14 cellular contexts compared by ENCODE assay signal in genomic region chr2:219510512-219511135, GRCh38. TPM values are rescaled to one million over a fixed set of nuclear protein-coding genes. Genes with fewer than 3 reads are reported as not detected.
DNase-seq lines count a peak whose midpoint lies in the region; ATAC-seq, FAIRE-seq and TF ChIP-seq lines count a peak whose summit lies in the region.
"Had no signal": no experiment of that assay in that cellular context is flagged by ENCODE, and none has a peak within 500 bp of the region (broad histone marks: within the 10 kb centered on the region; RNA-seq: fewer than 3 reads in every experiment).

No MANE protein-coding gene starts in this region.

- H3K4me1 Mint-ChIP-seq in astrocyte (ENCODE audit: low read depth, unreplicated experiment) = peaks cover 17% of the 10 kb centered on the region
- peaks cover 22% of the 10 kb centered on the region for H3K4me1 Mint-ChIP-seq in memory B cell

- WGBS in heart right ventricle, 2 donors = 28 to 40% methylated on average over 22 of the region's 22 CpGs

- peaks cover 8% of the 10 kb centered on the region for H4K20me1 ChIP-seq in astrocyte (ENCODE audit: insufficient read depth, low read length)

- H3K9me3 ChIP-seq in cardiac muscle cell (ENCODE audit: low read depth) = no peaks in the 10 kb centered on the region
- H3K9me3 ChIP-seq in heart right ventricle = no peaks in the 10 kb centered on the region
- no peaks in the 10 kb centered on the region for H3K9me3 ChIP-seq in astrocyte (ENCODE audit: insufficient read depth, low read depth, low read length)
- no peaks in the 10 kb centered on the region for H3K9me3 ChIP-seq in vagina
- H3K9me3 ChIP-seq: MG63, transverse colon had no signal

- H3K4me3 ChIP-seq in cardiac muscle cell = no peak overlapping the region
- peak overlapping the region in 1 of 10 donors; percentile 32 for H3K4me3 ChIP-seq in heart right ventricle
- H3K4me3 ChIP-seq in astrocyte (ENCODE audit: insufficient read depth, low read depth, low read length) = no peak overlapping the region
- H3K4me3 ChIP-seq in vagina = no peak overlapping the region

- DNase-seq in cardiac muscle cell (ENCODE audit: low read depth in 1 of 2, low spot score in 1 of 2) (no peak), heart right ventricle (no peak), astrocyte (ENCODE audit: low read depth) (no peak), memory B cell (ENCODE audit: low spot score in 2 of 2) (no peak), vagina (ENCODE audit: extremely low spot score in 2 of 2) (no peak), UCSD-AML1 (lab: John Stamatoyannopoulos, UW; ENCODE audit: unreplicated experiment) (no peak), retina (no peak), NCI-H1694 treated with DMSO at 0.1 percent for 48 hours (lab: John Stamatoyannopoulos, UW) (no peak)
- DNase-seq: activated CD4-positive, alpha-beta T cell treated with anti-CD3 and anti-CD28 coated beads, Interleukin-2, amount 10 ng/mL, durations not matched to agents 24 days and 14 days; effector memory CD4-positive, alpha-beta T cell; T-helper 1 cell had no signal

- intact Hi-C loops in heart right ventricle (cut with DNase I) = no loop called here
- intact Hi-C loops in vagina (cut with DNase I) = no loop called here

- H2AFZ ChIP-seq in astrocyte (ENCODE audit: low read depth, low read length) = no peak overlapping the region

- H3K27me3 ChIP-seq in cardiac muscle cell = no peaks in the 10 kb centered on the region
- H3K27me3 ChIP-seq in heart right ventricle = peaks cover 0 to 70% (median 54%) of the 10 kb centered on the region in 7 donors
- peaks cover 31% of the 10 kb centered on the region for H3K27me3 ChIP-seq in astrocyte (ENCODE audit: insufficient read depth, low read length)
- H3K27me3 ChIP-seq in vagina = no peaks in the 10 kb centered on the region

- no peak overlapping the region for H3K9ac ChIP-seq in astrocyte (ENCODE audit: low read length)

- ATAC-seq in heart right ventricle (no peak), memory B cell (ENCODE audit: low read depth) (no peak)

- peak overlapping the region; percentile 87 for H3K4me2 ChIP-seq in astrocyte (ENCODE audit: low read length)

- H3K9me3 Mint-ChIP-seq in astrocyte (ENCODE audit: unreplicated experiment) = no peaks in the 10 kb centered on the region
- H3K9me3 Mint-ChIP-seq in memory B cell = no peaks in the 10 kb centered on the region
- H3K9me3 Mint-ChIP-seq: activated CD4-positive, alpha-beta T cell treated with anti-CD3 and anti-CD28 coated beads, Interleukin-2, amount 10 ng/mL, durations not matched to agents 24 days and 14 days; activated T-helper 1 cell treated with anti-CD3 and anti-CD28 coated beads, Interleukin-12 subunit alpha, Interleukin-12 subunit beta, Interleukin-2, Interleukin-4 antibody, amounts not matched to agents 30 ng/mL and 10 ng/mL and 1 ng/mL, durations not matched to agents 14 hours and 24 hours and 36 hours had no signal

- H3K4me3 Mint-ChIP-seq in astrocyte (ENCODE audit: unreplicated experiment) (peak overlapping the region; percentile 73), memory B cell (peak overlapping the region; percentile 53)
- H3K4me3 Mint-ChIP-seq: activated CD4-positive, alpha-beta T cell treated with anti-CD3 and anti-CD28 coated beads, Interleukin-2, amount 10 ng/mL, durations not matched to agents 24 days and 14 days; activated T-helper 1 cell treated with anti-CD3 and anti-CD28 coated beads, Interleukin-12 subunit alpha, Interleukin-12 subunit beta, Interleukin-2, Interleukin-4 antibody, amounts not matched to agents 30 ng/mL and 10 ng/mL and 1 ng/mL, durations not matched to agents 14 hours and 24 hours and 36 hours had no signal

- TF ChIP-seq CTCF in cardiac muscle cell (IDR thresholded peaks at IDR 0.05; ENCODE audit: low read depth, low read length) = no peak
- TF ChIP-seq CTCF in heart right ventricle (IDR thresholded peaks at IDR 0.05) = no peak
- TF ChIP-seq CTCF in astrocyte (IDR thresholded peaks at IDR 0.05; ENCODE audit: insufficient read depth, low read depth, low read length) = no peak
- no peak for TF ChIP-seq CTCF in vagina (IDR thresholded peaks at IDR 0.05)

- TF ChIP-seq POLR2A in vagina (IDR thresholded peaks at IDR 0.05) = no peak

- H3K4me1 ChIP-seq in cardiac muscle cell (ENCODE audit: low read depth) (peaks cover 55% of the 10 kb centered on the region), heart right ventricle (peaks cover 5 to 58% (median 30%) of the 10 kb centered on the region in 9 donors), astrocyte (ENCODE audit: insufficient read depth, low read length) (peaks cover 24% of the 10 kb centered on the region), vagina (peaks cover 27% of the 10 kb centered on the region)

- H3K36me3 ChIP-seq in cardiac muscle cell = no peaks in the 10 kb centered on the region
- H3K36me3 ChIP-seq in heart right ventricle = peaks cover 0 to 19% (median 11%) of the 10 kb centered on the region in 9 donors
- no peaks in the 10 kb centered on the region for H3K36me3 ChIP-seq in astrocyte (ENCODE audit: insufficient read depth, low read length)
- peaks cover 0 to 16% of the 10 kb centered on the region in 2 donors for H3K36me3 ChIP-seq in vagina
- H3K36me3 ChIP-seq: MG63 had no signal

- FAIRE-seq in astrocyte (lab: Jason Lieb, UNC) = no peak

- H3K27ac ChIP-seq in cardiac muscle cell (peak overlapping the region; percentile 8), heart right ventricle (no peak overlapping the region), astrocyte (ENCODE audit: low read depth, low read length) (no peak overlapping the region), vagina (peak overlapping the region; percentile 24)
- H3K27ac ChIP-seq: transverse colon had no signal

- no peaks in the 10 kb centered on the region for H3K79me2 ChIP-seq in astrocyte (ENCODE audit: insufficient read depth, low read length)

- H3K27ac Mint-ChIP-seq in astrocyte (ENCODE audit: unreplicated experiment) (no peak overlapping the region), memory B cell (no peak overlapping the region)
- H3K27ac Mint-ChIP-seq: activated CD4-positive, alpha-beta T cell treated with anti-CD3 and anti-CD28 coated beads, Interleukin-2, amount 10 ng/mL, durations not matched to agents 24 days and 14 days; activated T-helper 1 cell treated with anti-CD3 and anti-CD28 coated beads, Interleukin-12 subunit alpha, Interleukin-12 subunit beta, Interleukin-2, Interleukin-4 antibody, amounts not matched to agents 30 ng/mL and 10 ng/mL and 1 ng/mL, durations not matched to agents 14 hours and 24 hours and 36 hours had no signal

- H3K36me3 Mint-ChIP-seq in astrocyte (ENCODE audit: low read depth, unreplicated experiment) (peaks cover 3% of the 10 kb centered on the region), memory B cell (peaks cover 11% of the 10 kb centered on the region)

- H3K27me3 Mint-ChIP-seq in astrocyte (ENCODE audit: low read depth, unreplicated experiment) (peaks cover 23% of the 10 kb centered on the region), memory B cell (peaks cover 36% of the 10 kb centered on the region)

RNA-seq across cellular contexts. Expression of gene ASIC4, which starts 3.7 kb away (rescaled TPM):
- total RNA-seq in cardiac muscle cell (6.4 and 9.5 TPM in 2 replicates), heart right ventricle (under 1 TPM in 5 of 10 donors, not detected in 5; 0.15 to 0.43 (median 0.20) TPM), astrocyte (0.39 and 0.70 TPM in 2 replicates), vagina (not detected)
- polyA plus RNA-seq in cardiac muscle cell (3.3 and 4.3 TPM in 2 replicates), heart right ventricle (not detected)
- total RNA-seq: activated CD4-positive, alpha-beta T cell treated with anti-CD3 and anti-CD28 coated beads, Interleukin-2, amount 10 ng/mL, durations not matched to agents 24 days and 14 days; transverse colon had no signal

RNA-seq across cellular contexts. Expression of gene GMPPA, which starts 11.9 kb away (rescaled TPM):
- 35.0 and 45.5 TPM in 2 replicates for total RNA-seq in cardiac muscle cell
- polyA plus RNA-seq in cardiac muscle cell = 52.7 and 67.5 TPM in 2 replicates
- total RNA-seq in heart right ventricle = 10 to 100 TPM; 15.8 to 29.4 (median 21.0) TPM
- polyA plus RNA-seq in heart right ventricle = 10 to 100 TPM; 28.2 to 48.6 TPM
- 49.5 and 55.3 TPM in 2 replicates for total RNA-seq in astrocyte
- total RNA-seq in vagina = 35.4 TPM

RNA-seq across cellular contexts. Expression of gene CHPF, which starts 33.0 kb away (rescaled TPM):
- total RNA-seq in cardiac muscle cell (286 and 301 TPM in 2 replicates), heart right ventricle (100 to 1,000 TPM in 4 of 10 donors, 10 to 100 TPM in 6; 66.5 to 166 (median 95.9) TPM), astrocyte (151 and 163 TPM in 2 replicates), vagina (41.5 TPM)
- polyA plus RNA-seq in cardiac muscle cell (208 and 218 TPM in 2 replicates), heart right ventricle (100 to 1,000 TPM in 1 of 2 donors, 10 to 100 TPM in 1; 76.9 to 221 TPM)

RNA-seq across cellular contexts. Expression of gene TMEM198, which starts 33.2 kb away (rescaled TPM):
- total RNA-seq in cardiac muscle cell (6.7 and 7.4 TPM in 2 replicates), heart right ventricle (1 to 10 TPM in 8 of 10 donors, under 1 TPM in 2; 0.59 to 3.5 (median 1.6) TPM), astrocyte (3.8 TPM in 2 replicates), vagina (1.5 TPM)
- polyA plus RNA-seq in cardiac muscle cell (8.2 and 12.2 TPM in 2 replicates), heart right ventricle (10 to 100 TPM in 1 of 2 donors, 1 to 10 TPM in 1; 3.0 to 10.7 TPM)

Comparison
In these comparisons a context has a peak if more than half of its experiments do, and no peak if none do; other contexts are left out.
1. H3K27ac ChIP-seq: peak in cardiac muscle cell (single experiment) and vagina (single experiment); none in heart right ventricle (0 of 10) and astrocyte (single experiment).